1 cellular context compared by ENCODE assay signal in the genomic region with DNA sequence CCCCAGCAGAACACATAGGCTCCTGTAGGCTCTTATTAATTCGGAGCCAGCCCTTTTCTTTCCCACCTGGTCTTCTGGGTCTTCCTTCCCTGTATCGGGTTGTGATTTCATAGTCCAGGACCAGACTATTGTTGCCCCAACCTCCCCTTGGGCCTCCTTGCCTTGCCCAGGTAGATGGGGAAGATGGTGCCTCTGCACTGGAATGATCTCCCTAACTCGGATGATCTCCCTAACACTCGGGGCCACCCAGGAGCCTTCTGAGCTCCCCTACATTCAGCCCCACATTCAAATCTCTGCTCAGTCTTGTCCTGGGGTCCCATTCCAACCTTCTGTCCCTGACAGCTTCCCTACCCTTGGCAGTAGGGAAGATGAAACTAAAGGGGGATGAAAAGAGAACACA.
TF ChIP-seq lines count a peak whose summit lies in the region.

No MANE protein-coding gene starts in this region.

TF ChIP-seq in IMR-90, 13 proteins besides CTCF, POLR2A, EP300 and RAD21:
- TF ChIP-seq BHLHE40 (IDR thresholded peaks at IDR 0.05; ENCODE audit: low read depth, low read length): no peak
- no peak for TF ChIP-seq MAZ (IDR thresholded peaks at IDR 0.05; ENCODE audit: borderline replicate concordance, low read depth, low read length)
- TF ChIP-seq RFX5 (IDR thresholded peaks at IDR 0.05; ENCODE audit: low read depth, low read length): no peak
- TF ChIP-seq, protein P1, sequence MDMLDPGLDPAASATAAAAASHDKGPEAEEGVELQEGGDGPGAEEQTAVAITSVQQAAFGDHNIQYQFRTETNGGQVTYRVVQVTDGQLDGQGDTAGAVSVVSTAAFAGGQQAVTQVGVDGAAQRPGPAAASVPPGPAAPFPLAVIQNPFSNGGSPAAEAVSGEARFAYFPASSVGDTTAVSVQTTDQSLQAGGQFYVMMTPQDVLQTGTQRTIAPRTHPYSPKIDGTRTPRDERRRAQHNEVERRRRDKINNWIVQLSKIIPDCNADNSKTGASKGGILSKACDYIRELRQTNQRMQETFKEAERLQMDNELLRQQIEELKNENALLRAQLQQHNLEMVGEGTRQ (IDR thresholded peaks at IDR 0.05; ENCODE audit: low read depth, low read length): no peak
- TF ChIP-seq SMC3 (IDR thresholded peaks at IDR 0.05; ENCODE audit: low read depth, low read length): no peak
- TF ChIP-seq CEBPB (IDR thresholded peaks at IDR 0.05; ENCODE audit: low read depth, low read length): no peak
- TF ChIP-seq, protein P2, sequence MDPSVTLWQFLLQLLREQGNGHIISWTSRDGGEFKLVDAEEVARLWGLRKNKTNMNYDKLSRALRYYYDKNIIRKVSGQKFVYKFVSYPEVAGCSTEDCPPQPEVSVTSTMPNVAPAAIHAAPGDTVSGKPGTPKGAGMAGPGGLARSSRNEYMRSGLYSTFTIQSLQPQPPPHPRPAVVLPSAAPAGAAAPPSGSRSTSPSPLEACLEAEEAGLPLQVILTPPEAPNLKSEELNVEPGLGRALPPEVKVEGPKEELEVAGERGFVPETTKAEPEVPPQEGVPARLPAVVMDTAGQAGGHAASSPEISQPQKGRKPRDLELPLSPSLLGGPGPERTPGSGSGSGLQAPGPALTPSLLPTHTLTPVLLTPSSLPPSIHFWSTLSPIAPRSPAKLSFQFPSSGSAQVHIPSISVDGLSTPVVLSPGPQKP (IDR thresholded peaks at IDR 0.05; ENCODE audit: borderline replicate concordance, low read depth, low read length): no peak
- TF ChIP-seq RCOR1 (IDR thresholded peaks at IDR 0.05; ENCODE audit: insufficient replicate concordance, low read length): no peak
- TF ChIP-seq CHD1 (IDR thresholded peaks at IDR 0.05; ENCODE audit: low read depth, low read length): no peak
- TF ChIP-seq MXI1 (IDR thresholded peaks at IDR 0.05; ENCODE audit: borderline replicate concordance, low read depth, low read length): no peak
- no peak for TF ChIP-seq NFE2L2 (IDR thresholded peaks at IDR 0.05; ENCODE audit: low read depth, low read length)
- TF ChIP-seq MAFK (IDR thresholded peaks at IDR 0.05; ENCODE audit: low read depth, low read length): no peak
- TF ChIP-seq FOS (IDR thresholded peaks at IDR 0.05; ENCODE audit: low read depth, low read length): no peak
